1 cellular context compared by ENCODE assay signal in the genomic region with DNA sequence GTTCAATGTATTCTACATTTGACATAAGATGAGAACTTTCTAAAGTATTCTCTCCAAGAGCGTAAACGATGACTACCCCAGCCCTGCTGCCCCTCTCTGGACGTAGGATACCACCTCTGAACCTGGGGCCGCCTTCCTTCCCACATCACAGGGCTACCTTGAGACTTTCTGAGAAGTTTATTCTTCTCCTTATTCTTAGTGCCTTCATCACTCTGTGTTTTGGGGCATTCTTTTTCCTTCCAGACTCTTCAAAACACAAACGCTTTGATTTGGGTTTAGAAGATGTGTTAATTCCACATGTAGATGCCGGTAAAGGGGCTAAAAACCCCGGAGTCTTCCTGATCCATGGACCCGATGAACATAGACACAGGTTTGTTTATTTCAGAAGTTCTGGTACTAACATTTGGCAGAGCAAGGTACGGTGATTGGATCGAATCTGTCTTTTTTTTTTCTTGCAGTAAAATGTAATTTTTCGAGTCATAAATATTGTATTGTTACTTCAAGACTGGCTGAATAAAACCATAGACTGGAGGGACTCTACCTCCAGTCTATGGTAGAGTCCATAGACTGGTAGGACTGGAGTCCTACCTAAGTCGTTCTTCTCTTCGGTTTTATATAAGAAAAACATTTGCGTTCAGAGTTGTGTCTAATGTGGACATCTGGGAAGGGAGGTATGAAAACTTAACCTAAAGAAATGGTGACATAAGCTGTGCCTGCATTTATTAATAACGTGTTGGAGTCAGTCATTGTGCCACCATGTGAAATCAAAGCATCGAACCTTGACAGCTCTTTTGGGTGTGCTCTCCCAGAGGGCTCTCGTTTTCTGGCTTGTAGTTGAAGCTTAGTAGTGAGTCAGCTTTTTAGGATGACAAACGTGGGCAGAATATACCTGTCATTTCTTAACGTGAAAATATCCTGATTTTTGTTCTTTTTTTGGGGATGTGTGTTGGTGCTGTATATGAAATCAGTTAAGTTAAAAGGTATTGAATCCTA.
A peak's percentile ranks its signal among the peaks of the same experiment; 100 is the strongest.
TF ChIP-seq lines count a peak whose summit lies in the region.

No MANE protein-coding gene starts in this region.

TF ChIP-seq in GM12878, 131 proteins besides CTCF, POLR2A, EP300 and RAD21:
- TF ChIP-seq, protein P1, sequence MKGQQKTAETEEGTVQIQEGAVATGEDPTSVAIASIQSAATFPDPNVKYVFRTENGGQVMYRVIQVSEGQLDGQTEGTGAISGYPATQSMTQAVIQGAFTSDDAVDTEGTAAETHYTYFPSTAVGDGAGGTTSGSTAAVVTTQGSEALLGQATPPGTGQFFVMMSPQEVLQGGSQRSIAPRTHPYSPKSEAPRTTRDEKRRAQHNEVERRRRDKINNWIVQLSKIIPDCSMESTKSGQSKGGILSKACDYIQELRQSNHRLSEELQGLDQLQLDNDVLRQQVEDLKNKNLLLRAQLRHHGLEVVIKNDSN (IDR thresholded peaks at IDR 0.05; ENCODE audit: borderline replicate concordance, extremely low read length, insufficient read depth, low read depth, low read length), result no peak
- TF ChIP-seq SMAD1 (IDR thresholded peaks at IDR 0.05; ENCODE audit: low read depth, partially characterized antibody), result no peak
- TF ChIP-seq ATF7 (IDR thresholded peaks at IDR 0.05; ENCODE audit: low read depth), result 0 out of 2 replicates have a peak, but pooled peaks have one; percentile 8
- peak; percentile 59; the same call in 1 of the 2 replicates for TF ChIP-seq BACH1 (IDR thresholded peaks at IDR 0.05; ENCODE audit: borderline replicate concordance)
- TF ChIP-seq, protein P2, sequence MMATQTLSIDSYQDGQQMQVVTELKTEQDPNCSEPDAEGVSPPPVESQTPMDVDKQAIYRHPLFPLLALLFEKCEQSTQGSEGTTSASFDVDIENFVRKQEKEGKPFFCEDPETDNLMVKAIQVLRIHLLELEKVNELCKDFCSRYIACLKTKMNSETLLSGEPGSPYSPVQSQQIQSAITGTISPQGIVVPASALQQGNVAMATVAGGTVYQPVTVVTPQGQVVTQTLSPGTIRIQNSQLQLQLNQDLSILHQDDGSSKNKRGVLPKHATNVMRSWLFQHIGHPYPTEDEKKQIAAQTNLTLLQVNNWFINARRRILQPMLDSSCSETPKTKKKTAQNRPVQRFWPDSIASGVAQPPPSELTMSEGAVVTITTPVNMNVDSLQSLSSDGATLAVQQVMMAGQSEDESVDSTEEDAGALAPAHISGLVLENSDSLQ (IDR thresholded peaks at IDR 0.05), result 0 out of 2 replicates have a peak, but pooled peaks have one; percentile 19
